ENCODE assay signal across 8 cellular contexts in the genomic region with DNA sequence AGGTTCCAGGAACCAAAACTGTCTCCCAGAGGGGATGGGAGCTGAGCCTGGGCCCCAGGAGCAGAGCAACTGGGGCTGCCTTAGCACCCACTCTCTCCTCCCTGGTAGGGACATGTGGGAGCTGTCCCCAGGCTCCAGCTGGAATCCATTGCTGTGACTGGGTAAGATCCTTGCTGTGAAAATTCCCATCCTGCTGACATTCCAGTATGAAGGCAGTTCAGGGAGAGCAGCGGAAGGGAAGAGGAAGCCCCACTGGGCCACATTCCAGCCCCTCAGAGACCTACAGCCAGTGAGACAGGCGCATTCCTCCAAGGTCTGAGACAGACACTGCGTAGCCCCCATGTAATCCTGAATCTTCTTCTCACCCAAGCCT. TPM values are rescaled to one million over a fixed set of nuclear protein-coding genes. Genes with fewer than 3 reads are reported as not detected.
DNase-seq lines count a peak whose midpoint lies in the region; ATAC-seq and TF ChIP-seq lines count a peak whose summit lies in the region.

No MANE protein-coding gene starts in this region.

- no peak overlapping the region for H3K4me3 Mint-ChIP-seq in stimulated activated naive CD8-positive, alpha-beta T cell treated with anti-CD3 and anti-CD28 coated beads, Interleukin-15, Interleukin-2, amounts not matched to agents 100 ng/mL and 50 ng/mL, for 24 hours
- H3K4me3 Mint-ChIP-seq in chondrocyte (ENCODE audit: unreplicated experiment): no peak overlapping the region
- H3K4me3 Mint-ChIP-seq in activated naive CD4-positive, alpha-beta T cell treated with anti-CD3 and anti-CD28 coated beads, Interleukin-2, amount 10 ng/mL, durations not matched to agents 7 days and 5 days: no peak overlapping the region

- H3K4me1 ChIP-seq in mesenchymal stem cell (ENCODE audit: control insufficient read depth, insufficient read depth, low read depth, low read length): peaks cover 70% of the 10 kb centered on the region

- H4K8ac ChIP-seq in mesenchymal stem cell (ENCODE audit: low read length): peak overlapping the region; percentile 88

- H2BK12ac ChIP-seq in mesenchymal stem cell (ENCODE audit: low read length in 2 of 2): peak overlapping the region; percentile 32 to 60

- peak overlapping the region; percentile 78 for H3K27ac ChIP-seq in mesenchymal stem cell (ENCODE audit: low read length, poor library complexity, severe bottlenecking)

- no peaks in the 10 kb centered on the region for H3K9me3 Mint-ChIP-seq in stimulated activated naive CD8-positive, alpha-beta T cell treated with anti-CD3 and anti-CD28 coated beads, Interleukin-15, Interleukin-2, amounts not matched to agents 100 ng/mL and 50 ng/mL, for 24 hours
- H3K9me3 Mint-ChIP-seq in chondrocyte (ENCODE audit: low read depth): no peaks in the 10 kb centered on the region
- no peaks in the 10 kb centered on the region for H3K9me3 Mint-ChIP-seq in activated naive CD4-positive, alpha-beta T cell treated with anti-CD3 and anti-CD28 coated beads, Interleukin-2, amount 10 ng/mL, durations not matched to agents 7 days and 5 days

- peak overlapping the region; percentile 54 for H2BK5ac ChIP-seq in mesenchymal stem cell (ENCODE audit: low read depth, low read length, poor library complexity, severe bottlenecking)

- H2BK120ac ChIP-seq in mesenchymal stem cell (ENCODE audit: low read depth, low read length): peak overlapping the region; percentile 76

- H3K18ac ChIP-seq in mesenchymal stem cell (ENCODE audit: low read depth in 1 of 2, low read length in 2 of 2): peak overlapping the region; percentile 55 to 73

- H3K27me3 Mint-ChIP-seq in stimulated activated naive CD8-positive, alpha-beta T cell treated with anti-CD3 and anti-CD28 coated beads, Interleukin-15, Interleukin-2, amounts not matched to agents 100 ng/mL and 50 ng/mL, for 24 hours: no peaks in the 10 kb centered on the region
- no peaks in the 10 kb centered on the region for H3K27me3 Mint-ChIP-seq in chondrocyte (ENCODE audit: low read depth)
- H3K27me3 Mint-ChIP-seq in activated naive CD4-positive, alpha-beta T cell treated with anti-CD3 and anti-CD28 coated beads, Interleukin-2, amount 10 ng/mL, durations not matched to agents 7 days and 5 days: no peaks in the 10 kb centered on the region

- H3K4me2 ChIP-seq in mesenchymal stem cell (ENCODE audit: low read length, poor library complexity, severe bottlenecking): no peak overlapping the region

- peaks cover 17% of the 10 kb centered on the region for H3K79me1 ChIP-seq in mesenchymal stem cell (replicated peaks; ENCODE audit: low read length, poor library complexity, severe bottlenecking)

- H2BK15ac ChIP-seq in mesenchymal stem cell (ENCODE audit: low read depth, poor library complexity, severe bottlenecking): peak overlapping the region; percentile 61

- CTCF ChIA-PET in activated naive CD4-positive, alpha-beta T cell treated with anti-CD3 and anti-CD28 coated beads, Interleukin-2, amount 10 ng/mL, durations not matched to agents 7 days and 5 days (lab: Charles Lee): interaction anchor here (1.0 to 3.2 kb wide), 6 partner anchors 9 to 136 kb away, joined by 3 to 19 read pairs (median 6); partner anchors contain the start of gene MYO18A

- H3K23ac ChIP-seq in mesenchymal stem cell (ENCODE audit: low read length in 2 of 2): peak overlapping the region in 1 of 2 experiments; percentile 91

- peak overlapping the region; percentile 100 for H2AK5ac ChIP-seq in mesenchymal stem cell (ENCODE audit: low read length, severe bottlenecking)

- no peak for ATAC-seq in stimulated activated naive CD8-positive, alpha-beta T cell treated with anti-CD3 and anti-CD28 coated beads, Interleukin-15, Interleukin-2, amounts not matched to agents 100 U/mL and 50 U/mL, for 24 hours
- ATAC-seq in GM21529 (IDR thresholded peaks at IDR 0.05; ENCODE audit: unreplicated experiment): no peak
- ATAC-seq in GM21447 (IDR thresholded peaks at IDR 0.05; ENCODE audit: unreplicated experiment): no peak

- H3K4ac ChIP-seq in mesenchymal stem cell (ENCODE audit: low read depth in 1 of 2, low read length in 2 of 2): peak overlapping the region; percentile 69 to 75

- no peak overlapping the region for H3K9ac ChIP-seq in mesenchymal stem cell (ENCODE audit: low read length)

- H3K36me3 ChIP-seq in mesenchymal stem cell (ENCODE audit: control insufficient read depth in 1 of 2, insufficient read depth in 2 of 2, low read depth in 1 of 2, low read length in 2 of 2): peaks cover 0 to 3% of the 10 kb centered on the region in 2 experiments

- H4K91ac ChIP-seq in mesenchymal stem cell (ENCODE audit: low read length): peak overlapping the region; percentile 92

- H3K27ac Mint-ChIP-seq in stimulated activated naive CD8-positive, alpha-beta T cell treated with anti-CD3 and anti-CD28 coated beads, Interleukin-15, Interleukin-2, amounts not matched to agents 100 ng/mL and 50 ng/mL, for 24 hours: peak overlapping the region; percentile 89
- H3K27ac Mint-ChIP-seq in chondrocyte (ENCODE audit: unreplicated experiment): peak overlapping the region; percentile 88
- H3K27ac Mint-ChIP-seq in activated naive CD4-positive, alpha-beta T cell treated with anti-CD3 and anti-CD28 coated beads, Interleukin-2, amount 10 ng/mL, durations not matched to agents 7 days and 5 days: no peak overlapping the region

- DNase-seq in stimulated activated naive CD8-positive, alpha-beta T cell treated with anti-CD3 and anti-CD28 coated beads, Interleukin-15, Interleukin-2, amounts not matched to agents 100 U/mL and 50 U/mL, for 24 hours: no peak
- DNase-seq in chondrocyte (ENCODE audit: low spot score) (no peak), mesenchymal stem cell (peak; percentile 68), NK-92 (lab: John Stamatoyannopoulos, UW; ENCODE audit: unreplicated experiment) (no peak)
- DNase-seq in activated naive CD4-positive, alpha-beta T cell treated with anti-CD3 and anti-CD28 coated beads, Interleukin-2, amount 10 ng/mL, durations not matched to agents 7 days and 5 days: no peak

- H3K14ac ChIP-seq in mesenchymal stem cell (ENCODE audit: low read length in 2 of 2): peak overlapping the region in 1 of 2 experiments; percentile 4

- no peak for TF ChIP-seq CTCF in chondrocyte (IDR thresholded peaks at IDR 0.05)

- no peaks in the 10 kb centered on the region for H3K36me3 Mint-ChIP-seq in stimulated activated naive CD8-positive, alpha-beta T cell treated with anti-CD3 and anti-CD28 coated beads, Interleukin-15, Interleukin-2, amounts not matched to agents 100 ng/mL and 50 ng/mL, for 24 hours (ENCODE audit: low read depth)
- no peaks in the 10 kb centered on the region for H3K36me3 Mint-ChIP-seq in chondrocyte (ENCODE audit: low read depth)
- H3K36me3 Mint-ChIP-seq in activated naive CD4-positive, alpha-beta T cell treated with anti-CD3 and anti-CD28 coated beads, Interleukin-2, amount 10 ng/mL, durations not matched to agents 7 days and 5 days: no peaks in the 10 kb centered on the region

- H3K9me3 ChIP-seq in mesenchymal stem cell (ENCODE audit: control insufficient read depth, low read length): no peaks in the 10 kb centered on the region

- WGBS in mesenchymal stem cell: 59% methylated on average over 3 of the region's 3 CpGs

- H3K4me3 ChIP-seq in mesenchymal stem cell (ENCODE audit: insufficient read depth in 1 of 2, low read depth in 1 of 2, low read length in 2 of 2): no peak overlapping the region

- H3K27me3 ChIP-seq in mesenchymal stem cell (ENCODE audit: control insufficient read depth in 1 of 2, insufficient read depth in 1 of 2, low read length in 2 of 2): no peaks in the 10 kb centered on the region

- H3K4me1 Mint-ChIP-seq in stimulated activated naive CD8-positive, alpha-beta T cell treated with anti-CD3 and anti-CD28 coated beads, Interleukin-15, Interleukin-2, amounts not matched to agents 100 ng/mL and 50 ng/mL, for 24 hours (ENCODE audit: low read depth): peaks cover 35% of the 10 kb centered on the region
- peaks cover 83% of the 10 kb centered on the region for H3K4me1 Mint-ChIP-seq in chondrocyte (ENCODE audit: low read depth)
- H3K4me1 Mint-ChIP-seq in activated naive CD4-positive, alpha-beta T cell treated with anti-CD3 and anti-CD28 coated beads, Interleukin-2, amount 10 ng/mL, durations not matched to agents 7 days and 5 days: peaks cover 43% of the 10 kb centered on the region

- no peak overlapping the region for H2AFZ ChIP-seq in mesenchymal stem cell (ENCODE audit: low read depth, low read length)

RNA-seq across cellular contexts. Expression of gene MYO18A, which starts 24.2 kb away (rescaled TPM):
- total RNA-seq in chondrocyte: 24.4 to 30.0 TPM (median 26.1 TPM) in 3 replicates
- 16.2 TPM for polyA plus RNA-seq in mesenchymal stem cell (2013, experiment 1 of 2)
- 15.0 TPM for polyA plus RNA-seq in mesenchymal stem cell (2013, experiment 2 of 2)
